5 cellular contexts compared by ENCODE assay signal in genomic region chr11:121659811-121660210, GRCh38.
"Had no signal": no experiment of that assay in that cellular context is flagged by ENCODE, and none has a peak within 500 bp of the region (broad histone marks: within the 10 kb centered on the region; RNA-seq: fewer than 3 reads in every experiment).

No MANE protein-coding gene starts in this region.

- H3K36me3 Mint-ChIP-seq: IgD-negative memory B cell had no signal

- H3K27ac Mint-ChIP-seq: GM23338, H9, IgD-negative memory B cell had no signal

- ATAC-seq: GM23338 had no signal

- H3K4me3 ChIP-seq: GM23338 had no signal

- DNase-seq: H9, HCEC 1CT, KBM-7 had no signal

- H3K4me3 Mint-ChIP-seq: GM23338, H9, IgD-negative memory B cell had no signal
